Comparison of ENCODE assay signal across 16 cellular contexts in genomic region chr6:93886416-93886815, GRCh38.
A peak's percentile ranks its signal among the peaks of the same experiment; 100 is the strongest.
DNase-seq lines count a peak whose midpoint lies in the region; ATAC-seq, FAIRE-seq and TF ChIP-seq lines count a peak whose summit lies in the region.
"Had no signal": no experiment of that assay in that cellular context is flagged by ENCODE, and none has a peak within 500 bp of the region (broad histone marks: within the 10 kb centered on the region; RNA-seq: fewer than 3 reads in every experiment).

No MANE protein-coding gene starts in this region.

- H3K9me3 ChIP-seq in endothelial cell of umbilical vein (replicated peaks; ENCODE audit: control insufficient read depth, insufficient read depth, low read length) (no peaks in the 10 kb centered on the region), neuron (ENCODE audit: low read length) (no peaks in the 10 kb centered on the region), aorta (ENCODE audit: control insufficient read depth, low read length) (no peaks in the 10 kb centered on the region)
- H3K9me3 ChIP-seq: A549, BE2C had no signal

- H3K4me3 Mint-ChIP-seq in activated CD4-positive, alpha-beta T cell treated with anti-CD3 and anti-CD28 coated beads for 36 hours: no peak overlapping the region
- H3K4me3 Mint-ChIP-seq: CD4-positive, alpha-beta memory T cell; H9 had no signal

- no peak for TF ChIP-seq CTCF in brain microvascular endothelial cell (IDR thresholded peaks at IDR 0.05; ENCODE audit: low read depth, low read length, missing control alignments)
- TF ChIP-seq CTCF in endothelial cell of umbilical vein (IDR thresholded peaks at IDR 0.05; ENCODE audit: extremely low read depth in 1 of 2, insufficient read depth in 1 of 2, low read depth in 1 of 2, low read length in 2 of 2): no peak

- H3K36me3 Mint-ChIP-seq in activated CD4-positive, alpha-beta T cell treated with anti-CD3 and anti-CD28 coated beads for 36 hours (ENCODE audit: low read depth): no peaks in the 10 kb centered on the region
- H3K36me3 Mint-ChIP-seq: CD4-positive, alpha-beta memory T cell had no signal

- H3K27ac Mint-ChIP-seq in activated CD4-positive, alpha-beta T cell treated with anti-CD3 and anti-CD28 coated beads for 36 hours: no peak overlapping the region
- H3K27ac Mint-ChIP-seq: CD4-positive, alpha-beta memory T cell had no signal

- H3K27ac ChIP-seq in brain microvascular endothelial cell (peak overlapping the region; percentile 30), endothelial cell of umbilical vein (ENCODE audit: insufficient read depth, low read depth, low read length) (no peak overlapping the region), aorta (ENCODE audit: low read depth in 1 of 2, low read length in 2 of 2) (no peak overlapping the region)
- H3K27ac ChIP-seq: A549, C4-2B had no signal

- no peak overlapping the region for H2AFZ ChIP-seq in endothelial cell of umbilical vein (ENCODE audit: low read depth, low read length)
- H2AFZ ChIP-seq in neuron (ENCODE audit: low read depth, low read length): peak overlapping the region; percentile 43

- no peaks in the 10 kb centered on the region for H3K27me3 ChIP-seq in brain microvascular endothelial cell (replicated peaks)
- no peaks in the 10 kb centered on the region for H3K27me3 ChIP-seq in endothelial cell of umbilical vein (ENCODE audit: control insufficient read depth in 2 of 2, insufficient read depth in 2 of 2, low read length in 2 of 2)
- H3K27me3 ChIP-seq in neuron (ENCODE audit: insufficient read depth, low read length): no peaks in the 10 kb centered on the region
- no peaks in the 10 kb centered on the region for H3K27me3 ChIP-seq in aorta (ENCODE audit: control insufficient read depth in 1 of 2, insufficient read depth in 2 of 2, low read length in 1 of 2)
- H3K27me3 ChIP-seq: BE2C had no signal

- in situ Hi-C loops in brain microvascular endothelial cell (cut with HindIII; ENCODE audit: low pct_ligation_motif_present, low sequenced_read_pairs): no loop called here

- intact Hi-C loops in endothelial cell of umbilical vein (cut with micrococcal nuclease): no loop called here
- intact Hi-C loops in activated CD4-positive, alpha-beta T cell treated with anti-CD3 and anti-CD28 coated beads for 36 hours (cut with DNase I, micrococcal nuclease): no loop called here
- intact Hi-C loops in aorta (cut with DNase I): no loop called here

- no peak overlapping the region for H3K4me2 ChIP-seq in endothelial cell of umbilical vein (ENCODE audit: insufficient read depth, low read length)
- H3K4me2 ChIP-seq: A549 had no signal

- H3K79me2 ChIP-seq in endothelial cell of umbilical vein (ENCODE audit: control insufficient read depth, insufficient read depth, low read length): no peaks in the 10 kb centered on the region

- no peak for TF ChIP-seq POLR2A in endothelial cell of umbilical vein (IDR thresholded peaks at IDR 0.05; ENCODE audit: low read depth, low read length)

- no peak overlapping the region for H3K9ac ChIP-seq in endothelial cell of umbilical vein (replicated peaks; ENCODE audit: extremely low read depth, insufficient read depth, low read length)

- H4K20me1 ChIP-seq in endothelial cell of umbilical vein (replicated peaks; ENCODE audit: control insufficient read depth, extremely low read depth, insufficient read depth, low read length): no peaks in the 10 kb centered on the region

- no TSS peak for BruUV-seq in endothelial cell of umbilical vein (replicated peaks; lab: Mats Ljungman, UMichigan)

- no peaks in the 10 kb centered on the region for H3K36me3 ChIP-seq in brain microvascular endothelial cell (replicated peaks)
- H3K36me3 ChIP-seq in endothelial cell of umbilical vein (ENCODE audit: control insufficient read depth in 2 of 2, extremely low read depth in 1 of 2, insufficient read depth in 2 of 2, low read length in 2 of 2): no peaks in the 10 kb centered on the region
- H3K36me3 ChIP-seq in neuron (ENCODE audit: insufficient read depth, low read length): no peaks in the 10 kb centered on the region
- no peaks in the 10 kb centered on the region for H3K36me3 ChIP-seq in aorta (ENCODE audit: control insufficient read depth in 1 of 2, insufficient read depth in 2 of 2, low read length in 1 of 2)
- H3K36me3 ChIP-seq: BE2C had no signal

- ATAC-seq in activated CD4-positive, alpha-beta T cell treated with anti-CD3 and anti-CD28 coated beads for 36 hours: no peak
- ATAC-seq in aorta (ENCODE audit: low FRiP score): no peak
- ATAC-seq: A549 had no signal

- H3K9me3 Mint-ChIP-seq in activated CD4-positive, alpha-beta T cell treated with anti-CD3 and anti-CD28 coated beads for 36 hours (ENCODE audit: low read depth): peaks cover 2% of the 10 kb centered on the region
- H3K9me3 Mint-ChIP-seq: H9 had no signal

- CTCF ChIA-PET in endothelial cell of umbilical vein (lab: Charles Lee): no interaction called here
- CTCF ChIA-PET in activated CD4-positive, alpha-beta T cell treated with anti-CD3 and anti-CD28 coated beads for 36 hours (lab: Charles Lee): no interaction called here

- no peaks in the 10 kb centered on the region for H3K9me1 ChIP-seq in endothelial cell of umbilical vein (replicated peaks; ENCODE audit: control insufficient read depth, extremely low read depth, insufficient read depth, low read length)

- no peaks in the 10 kb centered on the region for H3K4me1 Mint-ChIP-seq in activated CD4-positive, alpha-beta T cell treated with anti-CD3 and anti-CD28 coated beads for 36 hours
- H3K4me1 Mint-ChIP-seq: CD4-positive, alpha-beta memory T cell had no signal

- FAIRE-seq in endothelial cell of umbilical vein (lab: Jason Lieb, UNC): no peak
- FAIRE-seq: A549, GM12892 had no signal

- POLR2A ChIA-PET in endothelial cell of umbilical vein (lab: Charles Lee): no interaction called here
- POLR2A ChIA-PET in activated CD4-positive, alpha-beta T cell treated with anti-CD3 and anti-CD28 coated beads for 36 hours (lab: Charles Lee): no interaction called here

- H3K4me3 ChIP-seq in brain microvascular endothelial cell (ENCODE audit: low read depth, low read length) (no peak overlapping the region), endothelial cell of umbilical vein (replicated peaks in 1 of 3; ENCODE audit: insufficient read depth in 1 of 3, low read depth in 1 of 3, low read length in 3 of 3) (no peak overlapping the region), neuron (ENCODE audit: low read length) (no peak overlapping the region), aorta (ENCODE audit: low read length in 2 of 2) (no peak overlapping the region)
- H3K4me3 ChIP-seq: A549 had no signal

- dilution Hi-C loops in endothelial cell of umbilical vein (cut with MboI; ENCODE audit: extremely low pct_ligation_motif_present, low sequenced_read_pairs): no loop called here

- WGBS in aorta, 2 donors: 16 to 18% methylated on average over 4 of the region's 4 CpGs

- no peaks in the 10 kb centered on the region for H3K27me3 Mint-ChIP-seq in activated CD4-positive, alpha-beta T cell treated with anti-CD3 and anti-CD28 coated beads for 36 hours
- H3K27me3 Mint-ChIP-seq: CD4-positive, alpha-beta memory T cell had no signal

- DNase-seq in brain microvascular endothelial cell (peak; percentile 9), endothelial cell of umbilical vein (ENCODE audit: low read depth, low spot score) (peak; percentile 2), aorta (no peak), NCI-H1105 treated with DMSO at 0.1 percent for 48 hours (lab: John Stamatoyannopoulos, UW) (no peak)
- no peak for DNase-seq in activated CD4-positive, alpha-beta T cell treated with anti-CD3 and anti-CD28 coated beads for 36 hours
- DNase-seq: BE2C; CD4-positive, alpha-beta memory T cell; DMS153; DND-41; GDM1; GOT3; H9 had no signal

- H3K4me1 ChIP-seq in endothelial cell of umbilical vein (ENCODE audit: control insufficient read depth, extremely low read depth, insufficient read depth, low read length): no peaks in the 10 kb centered on the region
- H3K4me1 ChIP-seq in neuron (ENCODE audit: insufficient read depth, low read length): no peaks in the 10 kb centered on the region
- no peaks in the 10 kb centered on the region for H3K4me1 ChIP-seq in aorta (ENCODE audit: control insufficient read depth in 1 of 2, insufficient read depth in 2 of 2, low read length in 2 of 2)
- H3K4me1 ChIP-seq: A549, BE2C had no signal

TF ChIP-seq in endothelial cell of umbilical vein, 7 proteins besides CTCF, POLR2A, EP300 and RAD21:
- TF ChIP-seq MAX (IDR thresholded peaks at IDR 0.05; ENCODE audit: insufficient read depth, insufficient read length) (no peak), JUN (IDR thresholded peaks at IDR 0.05; ENCODE audit: borderline replicate concordance, insufficient read depth, insufficient read length, low read depth) (no peak), GATA2 (IDR thresholded peaks at IDR 0.05; ENCODE audit: insufficient read depth, insufficient read length, low read depth, low read length) (no peak), POLR2AphosphoS5 (IDR thresholded peaks at IDR 0.05; ENCODE audit: insufficient read depth, low read depth, low read length) (no peak), EZH2 (IDR thresholded peaks at IDR 0.05; ENCODE audit: borderline replicate concordance, low read depth, low read length, severe bottlenecking) (no peak), FOS (IDR thresholded peaks at IDR 0.05; ENCODE audit: borderline replicate concordance, insufficient read depth, low read length) (no peak), MYC (IDR thresholded peaks at IDR 0.05; ENCODE audit: low read depth, low read length) (no peak)

Comparison
In these comparisons a context has a peak if more than half of its experiments do, and no peak if none do; other contexts are left out.
1. DNase-seq: peak in brain microvascular endothelial cell (single experiment) and endothelial cell of umbilical vein (single experiment); none in activated CD4-positive, alpha-beta T cell treated with anti-CD3 and anti-CD28 coated beads for 36 hours (single experiment), aorta (0 of 2) and NCI-H1105 treated with DMSO at 0.1 percent for 48 hours (single experiment).